In the genomic region with DNA sequence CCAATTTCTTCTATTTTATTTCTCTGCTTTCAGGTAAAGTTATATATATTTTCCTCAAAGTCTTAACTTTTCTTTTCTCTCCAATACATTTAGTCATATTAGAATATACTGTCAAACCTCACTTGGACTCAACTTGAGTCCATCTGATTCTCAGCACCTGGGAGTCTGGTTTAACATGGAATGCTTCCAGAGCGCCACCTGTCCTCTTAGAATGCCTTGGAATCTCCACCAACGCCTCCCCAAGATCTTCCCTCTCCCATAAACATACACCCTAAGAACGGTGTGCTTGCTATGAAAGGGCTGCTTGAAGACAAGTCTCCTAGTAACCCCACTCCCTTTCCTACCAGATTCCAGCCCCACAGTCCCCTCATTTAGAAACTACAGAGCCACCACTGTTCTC, we compare ENCODE assay signal across 22 cellular contexts.
DNase-seq lines count a peak whose midpoint lies in the region; ATAC-seq and TF ChIP-seq lines count a peak whose summit lies in the region.
"Had no signal": no experiment of that assay in that cellular context is flagged by ENCODE, and none has a peak within 500 bp of the region (broad histone marks: within the 10 kb centered on the region; RNA-seq: fewer than 3 reads in every experiment).

No MANE protein-coding gene starts in this region.

- H4K20me1 ChIP-seq in OCI-LY7 (ENCODE audit: insufficient read depth, low read length) (peaks cover 7% of the 10 kb centered on the region), GM23248 (ENCODE audit: insufficient read depth) (peaks cover 44% of the 10 kb centered on the region)

- 96 to 98% methylated on average over 3 of the region's 3 CpGs for WGBS in GM23248 (ENCODE audit: low coverage in 1 of 2, low lambda C conversion rate in 2 of 2, missing lambda C conversion rate in 2 of 2), 2 experiments

- H3K27ac Mint-ChIP-seq in activated naive CD4-positive, alpha-beta T cell treated with anti-CD3 and anti-CD28 coated beads, Interleukin-2, amount 50 U/mL, for 24 hours, result peak overlapping the region; percentile 68
- H3K27ac Mint-ChIP-seq in activated naive CD4-positive, alpha-beta T cell treated with anti-CD3 and anti-CD28 coated beads, Interleukin-2, amount 10 ng/mL, durations not matched to agents 7 days and 5 days, result no peak overlapping the region
- H3K27ac Mint-ChIP-seq: T-helper 1 cell treated with Interleukin-12 subunit alpha and Interleukin-12 subunit beta and Interleukin-4 antibody, amounts not matched to agents 30 μg/mL and 1 μg/mL, for 36 hours had no signal

- peaks cover 20% of the 10 kb centered on the region for H3F3A ChIP-seq in GM23248 (ENCODE audit: insufficient read depth)

- intact Hi-C loops in OCI-LY7 (cut with micrococcal nuclease; ENCODE audit: unreplicated experiment), result no loop called here
- intact Hi-C loops in gastrocnemius medialis (cut with DNase I; ENCODE audit: low total_unique reads), result no loop called here
- intact Hi-C loops in A673 (cut with micrococcal nuclease; ENCODE audit: unreplicated experiment), result no loop called here

- H2AFZ ChIP-seq in OCI-LY7 (ENCODE audit: low read length) (no peak overlapping the region), GM23248 (no peak overlapping the region)

- in situ Hi-C loops in gastrocnemius medialis (cut with MboI; ENCODE audit: low sequenced_read_pairs in 4 of 4) (loop anchor here in 2 of 4 donors (25.0 kb wide), 2 partner anchors 214 to 339 kb away; no protein-coding TSS in a partner anchor), GM23248 (cut with MboI) (loop anchor here (10.0 kb wide), 1 partner anchor 326 kb away; no protein-coding TSS in a partner anchor)

- ATAC-seq in gastrocnemius medialis, result no peak
- ATAC-seq: left cardiac atrium, PC-3 had no signal

- H3K4me3 ChIP-seq in OCI-LY7 (ENCODE audit: low read depth, low read length, poor library complexity, severe bottlenecking), result no peak overlapping the region
- no peak overlapping the region for H3K4me3 ChIP-seq in effector memory CD4-positive, alpha-beta T cell (ENCODE audit: insufficient read depth, low read depth, low read length, poor library complexity, severe bottlenecking)
- H3K4me3 ChIP-seq in gastrocnemius medialis, result peak overlapping the region in 2 of 4 donors; percentile 4 to 27
- H3K4me3 ChIP-seq in A673 (ENCODE audit: low read depth, low read length, poor library complexity, severe bottlenecking), result no peak overlapping the region
- no peak overlapping the region for H3K4me3 ChIP-seq in GM23248
- H3K4me3 ChIP-seq: tibial nerve had no signal

- H3K27ac ChIP-seq in OCI-LY7 (ENCODE audit: low read depth, low read length, poor library complexity, severe bottlenecking) (no peak overlapping the region), gastrocnemius medialis (peak overlapping the region in 3 of 4 donors; percentile 29 to 100 (median 81)), A673 (ENCODE audit: low read depth, low read length, poor library complexity, severe bottlenecking) (no peak overlapping the region), GM23248 (no peak overlapping the region)
- H3K27ac ChIP-seq in effector memory CD4-positive, alpha-beta T cell (ENCODE audit: insufficient read depth, low read length, poor library complexity, severe bottlenecking), result peak overlapping the region; percentile 24
- H3K27ac ChIP-seq: WERI-Rb-1 had no signal

- TF ChIP-seq POLR2A in gastrocnemius medialis (IDR thresholded peaks at IDR 0.05), result no peak

- no TSS peak for BruUV-seq in OCI-LY7 (replicated peaks; lab: Mats Ljungman, UMichigan)
- no TSS peak for BruUV-seq in A673 (replicated peaks; lab: Mats Ljungman, UMichigan)

- H3K9me3 Mint-ChIP-seq in activated naive CD4-positive, alpha-beta T cell treated with anti-CD3 and anti-CD28 coated beads, Interleukin-2, amount 50 U/mL, for 24 hours, result no peaks in the 10 kb centered on the region
- no peaks in the 10 kb centered on the region for H3K9me3 Mint-ChIP-seq in activated naive CD4-positive, alpha-beta T cell treated with anti-CD3 and anti-CD28 coated beads, Interleukin-2, amount 10 ng/mL, durations not matched to agents 7 days and 5 days
- H3K9me3 Mint-ChIP-seq: CD14-positive monocyte; H9; T-helper 1 cell treated with Interleukin-12 subunit alpha and Interleukin-12 subunit beta and Interleukin-4 antibody, amounts not matched to agents 30 μg/mL and 1 μg/mL, for 36 hours had no signal

- no peaks in the 10 kb centered on the region for H3K9me3 ChIP-seq in OCI-LY7 (ENCODE audit: low read length)
- H3K9me3 ChIP-seq in effector memory CD4-positive, alpha-beta T cell (ENCODE audit: control insufficient read depth, low read length), result no peaks in the 10 kb centered on the region
- no peaks in the 10 kb centered on the region for H3K9me3 ChIP-seq in gastrocnemius medialis
- no peaks in the 10 kb centered on the region for H3K9me3 ChIP-seq in A673 (ENCODE audit: low read depth, low read length, poor library complexity, severe bottlenecking)
- H3K9me3 ChIP-seq in GM23248 (ENCODE audit: low read depth), result no peaks in the 10 kb centered on the region
- H3K9me3 ChIP-seq: tibial nerve had no signal

- no peaks in the 10 kb centered on the region for H3K27me3 ChIP-seq in effector memory CD4-positive, alpha-beta T cell (replicated peaks; ENCODE audit: control insufficient read depth, insufficient read depth, low read length, poor library complexity, severe bottlenecking)
- no peaks in the 10 kb centered on the region for H3K27me3 ChIP-seq in gastrocnemius medialis
- H3K27me3 ChIP-seq in A673 (replicated peaks; ENCODE audit: insufficient read depth, low read depth, low read length, poor library complexity), result no peaks in the 10 kb centered on the region
- no peaks in the 10 kb centered on the region for H3K27me3 ChIP-seq in GM23248 (replicated peaks; ENCODE audit: insufficient read depth)
- H3K27me3 ChIP-seq: tibial nerve had no signal

- no peak for DNase-seq in activated naive CD4-positive, alpha-beta T cell treated with anti-CD3 and anti-CD28 coated beads, Interleukin-2, amount 10 ng/mL, durations not matched to agents 7 days and 5 days
- no peak for DNase-seq in OCI-LY7 (ENCODE audit: low spot score)
- DNase-seq in effector memory CD4-positive, alpha-beta T cell, result no peak
- no peak for DNase-seq in gastrocnemius medialis
- no peak for DNase-seq in A673 (ENCODE audit: low spot score)
- no peak for DNase-seq in activated CD4-positive, CD25-positive, alpha-beta regulatory T cell treated with anti-CD3 and anti-CD28 coated beads, Interleukin-2, amount 50 U/mL, for 72 hours
- no peak for DNase-seq in GM23248
- DNase-seq: activated CD8-positive, alpha-beta memory T cell treated with anti-CD3 and anti-CD28 coated beads for 24 hours; activated effector memory CD4-positive, alpha-beta T cell treated with anti-CD3 and anti-CD28 coated beads, Interleukin-2, amount 50 U/mL, for 16 hours; DMS53; H9; KBM-7; left cardiac atrium; NCI-H1694; NCI-H2171 treated with DMSO at 0.1 percent for 48 hours; NCI-H526 treated with DMSO at 0.1 percent for 48 hours; PC-3; WERI-Rb-1 had no signal

- POLR2A ChIA-PET in OCI-LY7 (lab: Charles Lee) (interaction anchor here (0.7 kb wide), 1 partner anchor 29 kb away, joined by 3 read pairs; no protein-coding TSS in a partner anchor), A673 (lab: Charles Lee; ENCODE audit: low non-redundant PET) (no interaction called here)

- H3K4me3 Mint-ChIP-seq in activated naive CD4-positive, alpha-beta T cell treated with anti-CD3 and anti-CD28 coated beads, Interleukin-2, amount 50 U/mL, for 24 hours, result peak overlapping the region; percentile 34
- no peak overlapping the region for H3K4me3 Mint-ChIP-seq in activated naive CD4-positive, alpha-beta T cell treated with anti-CD3 and anti-CD28 coated beads, Interleukin-2, amount 10 ng/mL, durations not matched to agents 7 days and 5 days
- H3K4me3 Mint-ChIP-seq: CD14-positive monocyte; H9; T-helper 1 cell treated with Interleukin-12 subunit alpha and Interleukin-12 subunit beta and Interleukin-4 antibody, amounts not matched to agents 30 μg/mL and 1 μg/mL, for 36 hours had no signal

- TF ChIP-seq CTCF in OCI-LY7 (conservative IDR thresholded peaks at IDR 0.05; ENCODE audit: low read length) (no peak), gastrocnemius medialis (IDR thresholded peaks at IDR 0.05 in 4 of 5, conservative IDR thresholded peaks at IDR 0.05 in 1 of 5) (no peak), A673 (conservative IDR thresholded peaks at IDR 0.05; ENCODE audit: low read depth, low read length) (no peak)

- H3K4me2 ChIP-seq in OCI-LY7 (ENCODE audit: low read length), result peak overlapping the region; percentile 38; the same call in 1 of the 2 replicates
- H3K4me2 ChIP-seq in GM23248 (ENCODE audit: unreplicated experiment), result no peak overlapping the region

- H3K9me2 ChIP-seq in OCI-LY7 (ENCODE audit: insufficient read depth, low read length), result no peaks in the 10 kb centered on the region
- H3K9me2 ChIP-seq in GM23248 (ENCODE audit: insufficient read depth), result no peaks in the 10 kb centered on the region

- H3K79me2 ChIP-seq in OCI-LY7 (ENCODE audit: insufficient read depth, low read depth, low read length) (peaks cover 98% of the 10 kb centered on the region), GM23248 (ENCODE audit: insufficient read depth) (peaks cover 100% of the 10 kb centered on the region)

- H3K36me3 ChIP-seq in OCI-LY7 (ENCODE audit: insufficient read depth, low read length) (peaks cover 68% of the 10 kb centered on the region), gastrocnemius medialis (peaks cover 0 to 27% of the 10 kb centered on the region in 2 donors), A673 (ENCODE audit: insufficient read depth, low read length, poor library complexity, severe bottlenecking) (no peaks in the 10 kb centered on the region), GM23248 (ENCODE audit: low read depth) (peaks cover 31% of the 10 kb centered on the region; the same call in 1 of the 2 replicates)
- H3K36me3 ChIP-seq in effector memory CD4-positive, alpha-beta T cell (ENCODE audit: control insufficient read depth, insufficient read depth, low read length), result peaks cover 11% of the 10 kb centered on the region
- H3K36me3 ChIP-seq: WERI-Rb-1 had no signal

- peaks cover 9% of the 10 kb centered on the region for H3K36me3 Mint-ChIP-seq in activated naive CD4-positive, alpha-beta T cell treated with anti-CD3 and anti-CD28 coated beads, Interleukin-2, amount 50 U/mL, for 24 hours
- peaks cover 30% of the 10 kb centered on the region for H3K36me3 Mint-ChIP-seq in activated naive CD4-positive, alpha-beta T cell treated with anti-CD3 and anti-CD28 coated beads, Interleukin-2, amount 10 ng/mL, durations not matched to agents 7 days and 5 days

- CTCF ChIA-PET in activated naive CD4-positive, alpha-beta T cell treated with anti-CD3 and anti-CD28 coated beads, Interleukin-2, amount 10 ng/mL, durations not matched to agents 7 days and 5 days (lab: Charles Lee), result interaction anchor here (1.1 kb wide), 1 partner anchor 11 kb away, joined by 3 read pairs; no protein-coding TSS in a partner anchor
- CTCF ChIA-PET in OCI-LY7 (lab: Charles Lee; ENCODE audit: unreplicated experiment), result interaction anchor here (1.1 kb wide), 1 partner anchor 203 kb away, joined by 3 read pairs; no protein-coding TSS in a partner anchor
- CTCF ChIA-PET in A673 (lab: Charles Lee), result no interaction called here

- H3K4me1 ChIP-seq in OCI-LY7 (ENCODE audit: insufficient read depth, low read length, poor library complexity, severe bottlenecking) (peaks cover 29% of the 10 kb centered on the region), gastrocnemius medialis (peaks cover 90 to 97% of the 10 kb centered on the region in 2 donors), A673 (ENCODE audit: insufficient read depth, low read length, poor library complexity, severe bottlenecking) (peaks cover 1% of the 10 kb centered on the region), GM23248 (ENCODE audit: insufficient read depth) (peaks cover 17% of the 10 kb centered on the region)
- peaks cover 47% of the 10 kb centered on the region for H3K4me1 ChIP-seq in effector memory CD4-positive, alpha-beta T cell (ENCODE audit: control insufficient read depth, insufficient read depth, low read length, poor library complexity, severe bottlenecking)

- H3K27me3 Mint-ChIP-seq in activated naive CD4-positive, alpha-beta T cell treated with anti-CD3 and anti-CD28 coated beads, Interleukin-2, amount 50 U/mL, for 24 hours, result no peaks in the 10 kb centered on the region
- H3K27me3 Mint-ChIP-seq in activated naive CD4-positive, alpha-beta T cell treated with anti-CD3 and anti-CD28 coated beads, Interleukin-2, amount 10 ng/mL, durations not matched to agents 7 days and 5 days, result no peaks in the 10 kb centered on the region

- no peak overlapping the region for H3K9ac ChIP-seq in GM23248

- peaks cover 91% of the 10 kb centered on the region for H3K4me1 Mint-ChIP-seq in activated naive CD4-positive, alpha-beta T cell treated with anti-CD3 and anti-CD28 coated beads, Interleukin-2, amount 50 U/mL, for 24 hours
- peaks cover 47% of the 10 kb centered on the region for H3K4me1 Mint-ChIP-seq in activated naive CD4-positive, alpha-beta T cell treated with anti-CD3 and anti-CD28 coated beads, Interleukin-2, amount 10 ng/mL, durations not matched to agents 7 days and 5 days

Comparison
In these comparisons a context has a peak if more than half of its experiments do, and no peak if none do; other contexts are left out.
1. H3K27ac ChIP-seq: peak in effector memory CD4-positive, alpha-beta T cell (single experiment) and gastrocnemius medialis (3 of 4); none in OCI-LY7 (single experiment), A673 (single experiment) and GM23248 (single experiment).